Comparison of ENCODE assay signal across 22 cellular contexts in the genomic region with DNA sequence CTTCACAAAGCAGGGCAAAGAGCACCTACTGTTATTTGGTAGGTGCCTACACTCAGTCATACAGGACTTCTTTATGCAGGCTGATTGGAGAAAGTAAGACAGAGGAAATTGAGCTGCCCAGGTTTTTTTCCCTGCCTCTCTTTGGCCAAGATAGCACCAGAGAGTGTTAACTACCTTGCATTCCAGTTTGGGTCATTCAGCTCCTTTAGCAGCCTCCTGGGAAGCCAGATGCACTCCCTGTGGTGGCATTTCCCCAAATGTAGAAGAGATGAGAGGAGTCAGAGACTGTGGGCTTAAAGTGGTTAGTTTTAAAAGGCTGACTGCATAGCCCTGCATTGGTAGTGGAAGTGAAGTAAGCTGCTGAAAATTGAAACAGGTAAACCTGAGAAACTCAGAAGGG.
"Had no signal": no experiment of that assay in that cellular context is flagged by ENCODE, and none has a peak within 500 bp of the region (broad histone marks: within the 10 kb centered on the region; RNA-seq: fewer than 3 reads in every experiment).

No MANE protein-coding gene starts in this region.

- H3K27ac Mint-ChIP-seq: dendritic cell treated with granulocyte-macrophage colony-stimulating factor and Interleukin-4, amounts not matched to agents 40 ng/mL and 50 ng/mL, for 4 days; effector memory CD8-positive, alpha-beta T cell; naive thymus-derived CD4-positive, alpha-beta T cell; nephron progenitor cell; stimulated activated memory B cell treated with anti-CD40 and anti-IgM and Interleukin-4, amounts not matched to agents 10 μg/mL and 1 μg/mL and 100 μg/mL, for 72 hours; stimulated activated naive CD8-positive, alpha-beta T cell treated with anti-CD3 and anti-CD28 coated beads, Interleukin-15, Interleukin-2, amounts not matched to agents 100 ng/mL and 50 ng/mL, for 24 hours had no signal

- H3K27ac ChIP-seq: esophagus squamous epithelium, gastroesophageal sphincter, left ventricle myocardium inferior, lower lobe of right lung, spleen, tibial artery, upper lobe of left lung, uterus had no signal

- H3K4me1 ChIP-seq: gastroesophageal sphincter, lower lobe of right lung, spleen, tibial artery, upper lobe of left lung, uterus had no signal

- H3K4me3 ChIP-seq: esophagus squamous epithelium, gastroesophageal sphincter, left ventricle myocardium inferior, lower lobe of right lung, spleen, tibial artery, upper lobe of left lung, uterus had no signal

- ATAC-seq: effector memory CD8-positive, alpha-beta T cell; gastroesophageal sphincter; lower lobe of right lung; naive thymus-derived CD4-positive, alpha-beta T cell; sciatic nerve; stimulated activated memory B cell treated with anti-CD40 and anti-IgM and Interleukin-4, amounts not matched to agents 10 μg/mL and 1 μg/mL and 100 μg/mL, for 72 hours had no signal

- H3K4me3 Mint-ChIP-seq: dendritic cell treated with granulocyte-macrophage colony-stimulating factor and Interleukin-4, amounts not matched to agents 40 ng/mL and 50 ng/mL, for 4 days; effector memory CD8-positive, alpha-beta T cell; naive thymus-derived CD4-positive, alpha-beta T cell; nephron progenitor cell; stimulated activated memory B cell treated with anti-CD40 and anti-IgM and Interleukin-4, amounts not matched to agents 10 μg/mL and 1 μg/mL and 100 μg/mL, for 72 hours; stimulated activated naive CD8-positive, alpha-beta T cell treated with anti-CD3 and anti-CD28 coated beads, Interleukin-15, Interleukin-2, amounts not matched to agents 100 ng/mL and 50 ng/mL, for 24 hours had no signal

- DNase-seq: effector memory CD8-positive, alpha-beta T cell; esophagus squamous epithelium; foreskin fibroblast; left ventricle myocardium inferior; lower lobe of right lung; mesenchymal stem cell; naive thymus-derived CD4-positive, alpha-beta T cell; nephron progenitor cell; posterior cingulate gyrus; spleen; stimulated activated CD4-positive, alpha-beta T cell treated with anti-CD3 and anti-CD28 coated beads, Interleukin-15, amount 100 ng/mL, for 24 hours; stimulated activated CD4-positive, alpha-beta T cell treated with anti-CD3 and anti-CD28 coated beads, Interleukin-1b, Interleukin-23, amount 100 ng/mL, for 48 hours; stimulated activated CD4-positive, alpha-beta T cell treated with anti-CD3 and anti-CD28 coated beads, Interleukin-4, amount 100 ng/mL, for 24 hours; tibial artery; upper lobe of left lung; uterus had no signal

- H3K27me3 Mint-ChIP-seq: dendritic cell treated with granulocyte-macrophage colony-stimulating factor and Interleukin-4, amounts not matched to agents 40 ng/mL and 50 ng/mL, for 4 days; effector memory CD8-positive, alpha-beta T cell; naive thymus-derived CD4-positive, alpha-beta T cell; stimulated activated memory B cell treated with anti-CD40 and anti-IgM and Interleukin-4, amounts not matched to agents 10 μg/mL and 1 μg/mL and 100 μg/mL, for 72 hours; stimulated activated naive CD8-positive, alpha-beta T cell treated with anti-CD3 and anti-CD28 coated beads, Interleukin-15, Interleukin-2, amounts not matched to agents 100 ng/mL and 50 ng/mL, for 24 hours had no signal

- H3K36me3 ChIP-seq: esophagus squamous epithelium, gastroesophageal sphincter, left ventricle myocardium inferior, lower lobe of right lung, spleen, tibial artery, upper lobe of left lung, uterus had no signal

- H3K4me1 Mint-ChIP-seq: naive thymus-derived CD4-positive, alpha-beta T cell; stimulated activated memory B cell treated with anti-CD40 and anti-IgM and Interleukin-4, amounts not matched to agents 10 μg/mL and 1 μg/mL and 100 μg/mL, for 72 hours had no signal

- H3K27me3 ChIP-seq: esophagus squamous epithelium, gastroesophageal sphincter, spleen, tibial artery, upper lobe of left lung, uterus had no signal

- H3K36me3 Mint-ChIP-seq: naive thymus-derived CD4-positive, alpha-beta T cell; stimulated activated memory B cell treated with anti-CD40 and anti-IgM and Interleukin-4, amounts not matched to agents 10 μg/mL and 1 μg/mL and 100 μg/mL, for 72 hours had no signal

- FAIRE-seq: colon had no signal

- H3K9me3 ChIP-seq: esophagus squamous epithelium, gastroesophageal sphincter, left ventricle myocardium inferior, lower lobe of right lung, spleen, tibial artery, upper lobe of left lung, uterus had no signal

- H3K9me3 Mint-ChIP-seq: dendritic cell treated with granulocyte-macrophage colony-stimulating factor and Interleukin-4, amounts not matched to agents 40 ng/mL and 50 ng/mL, for 4 days; nephron progenitor cell; stimulated activated memory B cell treated with anti-CD40 and anti-IgM and Interleukin-4, amounts not matched to agents 10 μg/mL and 1 μg/mL and 100 μg/mL, for 72 hours; stimulated activated naive CD8-positive, alpha-beta T cell treated with anti-CD3 and anti-CD28 coated beads, Interleukin-15, Interleukin-2, amounts not matched to agents 100 ng/mL and 50 ng/mL, for 24 hours had no signal
